8 cellular contexts compared by ENCODE assay signal in the genomic region with DNA sequence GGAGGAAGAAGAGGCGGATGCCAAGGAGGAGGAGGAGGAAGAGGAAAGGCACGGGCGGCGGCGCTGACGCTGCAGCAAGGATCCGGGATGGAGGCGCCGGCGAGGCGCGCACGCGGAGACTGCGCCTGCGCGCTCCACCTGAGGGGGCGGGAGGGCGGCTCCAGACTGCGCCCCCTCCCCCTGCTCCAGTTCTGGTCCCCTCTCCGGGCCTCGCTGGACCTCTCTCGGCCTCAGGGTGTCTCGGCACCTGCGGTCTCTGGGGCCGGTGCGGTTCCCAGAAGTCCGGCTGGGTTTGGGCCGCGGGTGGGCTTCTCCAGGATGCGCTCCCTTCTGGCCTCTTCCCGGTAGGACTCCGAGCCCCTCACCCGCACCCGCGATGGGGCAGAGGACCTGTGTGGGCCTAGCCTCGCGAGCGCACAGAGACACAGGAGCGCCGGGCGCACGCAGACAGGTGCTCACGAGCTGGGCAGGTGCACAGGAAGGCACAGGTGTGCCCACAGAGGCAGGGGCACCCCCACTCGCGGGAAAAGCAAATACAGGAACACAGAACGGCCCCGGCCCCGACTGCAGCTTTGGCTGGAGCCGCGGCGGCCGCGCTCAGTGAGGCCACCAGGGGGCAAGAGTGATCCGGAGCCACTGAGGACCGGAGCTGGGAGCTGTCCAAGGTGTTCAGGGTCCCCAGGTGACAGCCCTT. TPM values are rescaled to one million over a fixed set of nuclear protein-coding genes. Genes with fewer than 3 reads are reported as not detected.
DNase-seq lines count a peak whose midpoint lies in the region; ATAC-seq and TF ChIP-seq lines count a peak whose summit lies in the region.

A gene with protein sequence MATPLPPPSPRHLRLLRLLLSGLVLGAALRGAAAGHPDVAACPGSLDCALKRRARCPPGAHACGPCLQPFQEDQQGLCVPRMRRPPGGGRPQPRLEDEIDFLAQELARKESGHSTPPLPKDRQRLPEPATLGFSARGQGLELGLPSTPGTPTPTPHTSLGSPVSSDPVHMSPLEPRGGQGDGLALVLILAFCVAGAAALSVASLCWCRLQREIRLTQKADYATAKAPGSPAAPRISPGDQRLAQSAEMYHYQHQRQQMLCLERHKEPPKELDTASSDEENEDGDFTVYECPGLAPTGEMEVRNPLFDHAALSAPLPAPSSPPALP (minus strand): TSS at position 84 of the 694 bp plus-strand sequence. CDS start 188 bp downstream, outside the sequence.

- peak within 1 kb of the TSS; percentile 47 to 75 (median 60) for H3K4me3 Mint-ChIP-seq in IgD-negative memory B cell
- peak within 1 kb of the TSS; percentile 9 for H3K4me3 Mint-ChIP-seq in natural killer cell

- H3K27ac Mint-ChIP-seq in IgD-negative memory B cell (peak within 1 kb of the TSS in 2 of 3 donors; percentile 83 to 86), natural killer cell (no peak within 1 kb of the TSS)

- peak; percentile 74 for DNase-seq in DMS79 (lab: John Stamatoyannopoulos, UW)
- DNase-seq in Peyer's patch, result peak; percentile 73 to 92 (median 89)
- peak; percentile 72 for DNase-seq in activated T-helper 9 cell treated with anti-CD3 and anti-CD28 coated beads, Interleukin-2, amount 50 U/mL, for 16 hours (ENCODE audit: low read depth)
- peak; percentile 57 for DNase-seq in fibroblast of mammary gland (ENCODE audit: low read depth)
- DNase-seq in natural killer cell, result peak; percentile 76
- DNase-seq in stimulated activated naive CD4-positive, alpha-beta T cell (lab: John Stamatoyannopoulos, UW), result peak; percentile 24 to 69 (median 62)

- peak within 1 kb of the TSS; percentile 28 to 63 (median 48) for H3K4me3 ChIP-seq in Peyer's patch
- peak within 1 kb of the TSS; percentile 51 for H3K4me3 ChIP-seq in fibroblast of mammary gland (ENCODE audit: control insufficient read depth, low read depth, low read length)

- no peaks in the 10 kb centered on the region for H3K9me3 ChIP-seq in Peyer's patch

- TF ChIP-seq POLR2A in Peyer's patch (IDR thresholded peaks at IDR 0.05), result no peak

- intact Hi-C loops in natural killer cell (cut with micrococcal nuclease), result loop anchor here (5.0 kb wide), 1 partner anchor 181 kb away; a partner anchor contains a TSS

- peaks cover 5 to 42% (median 10%) of the 10 kb centered on the region in 4 donors for H3K4me1 ChIP-seq in Peyer's patch

- peaks cover 4 to 8% (median 7%) of the 10 kb centered on the region in 3 donors for H3K4me1 Mint-ChIP-seq in IgD-negative memory B cell
- peaks cover 5 to 7% of the 10 kb centered on the region in 2 donors for H3K4me1 Mint-ChIP-seq in natural killer cell

- TF ChIP-seq CTCF in Peyer's patch (IDR thresholded peaks at IDR 0.05) (peak; percentile 62 to 88 (median 82)), fibroblast of mammary gland (conservative IDR thresholded peaks at IDR 0.05; ENCODE audit: control insufficient read depth, insufficient read depth, low read depth, low read length) (peak; percentile 76), natural killer cell (IDR thresholded peaks at IDR 0.05) (peak; percentile 88)

- H3K27ac ChIP-seq in Peyer's patch, result peak within 1 kb of the TSS in 3 of 4 donors; percentile 46 to 62 (median 57)

- H3K36me3 Mint-ChIP-seq in IgD-negative memory B cell, result no peaks in the 10 kb centered on the region
- no peaks in the 10 kb centered on the region for H3K36me3 Mint-ChIP-seq in natural killer cell

- peak; percentile 89 to 98 (median 92) for ATAC-seq in natural killer cell
- no peak for ATAC-seq in GM18511 (IDR thresholded peaks at IDR 0.05; ENCODE audit: unreplicated experiment)

- H3K36me3 ChIP-seq in Peyer's patch, result no peaks in the 10 kb centered on the region

- H3K27me3 Mint-ChIP-seq in IgD-negative memory B cell (peaks cover 31% of the 10 kb centered on the region), natural killer cell (ENCODE audit: low read depth in 2 of 2) (peaks cover 14 to 34% of the 10 kb centered on the region in 2 donors)

- H3K9me3 Mint-ChIP-seq in IgD-negative memory B cell (no peaks in the 10 kb centered on the region), natural killer cell (no peaks in the 10 kb centered on the region)

- peaks cover 0 to 23% of the 10 kb centered on the region in 2 donors for H3K27me3 ChIP-seq in Peyer's patch

RNA-seq across cellular contexts. Expression of the gene that starts here (rescaled TPM):
- 2.0 TPM for polyA plus RNA-seq in IgD-negative memory B cell
- total RNA-seq in Peyer's patch (100 to 1,000 TPM in 2 of 4 donors, 10 to 100 TPM in 2; 54.2 to 106 (median 83.8) TPM), natural killer cell (1 to 10 TPM in 2 of 3 donors, under 1 TPM in 1; 0.87 to 5.6 (median 3.4) TPM)

Comparison
In these comparisons a context has a peak if more than half of its experiments do, and no peak if none do; other contexts are left out.
1. RNA of the gene that starts here (total RNA-seq): 54.2 to 106 TPM in Peyer's patch; 0.87 to 5.6 TPM in natural killer cell; every median in the first group is over 4 times any median in the second.
2. H3K27ac Mint-ChIP-seq: peak in IgD-negative memory B cell (2 of 3); none in natural killer cell (0 of 2).
3. Peak in every context shown above with its lines, with median percentiles within 50 percentile points of each other: DNase-seq and CTCF ChIP-seq.